ENCODE assay signal across 8 cellular contexts in genomic region chr9:131276891-131277672, GRCh38. TPM values are rescaled to one million over a fixed set of nuclear protein-coding genes. Genes with fewer than 3 reads are reported as not detected.
DNase-seq lines count a peak whose midpoint lies in the region; ATAC-seq and TF ChIP-seq lines count a peak whose summit lies in the region.

No MANE protein-coding gene starts in this region.

- no peak for DNase-seq in BE2C
- DNase-seq in HFF-Myc (ENCODE audit: extremely low read depth, low read depth), result no peak
- DNase-seq in activated CD8-positive, alpha-beta memory T cell treated with anti-CD3 and anti-CD28 coated beads for 24 hours, result peak; percentile 79
- DNase-seq in Right ventricle myocardium superior, result no peak
- DNase-seq in spleen, result peak; percentile 91
- no peak for DNase-seq in NCI-H1436 (lab: John Stamatoyannopoulos, UW)
- no peak for DNase-seq in hypothalamus (lab: John Stamatoyannopoulos, UW)

- H3K9me3 ChIP-seq in BE2C, result no peaks in the 10 kb centered on the region
- H3K9me3 ChIP-seq in spleen, result no peaks in the 10 kb centered on the region

- WGBS in spleen, 5 donors, result 0 to 3% (median 0%) methylated on average over 2 to 107 of the region's 107 CpGs

- H3K4me1 ChIP-seq in BE2C (peaks cover 3% of the 10 kb centered on the region; the same call in 1 of the 2 replicates), spleen (peaks cover 12 to 81% (median 48%) of the 10 kb centered on the region in 6 donors)

- H3K27me3 ChIP-seq in BE2C, result peaks cover 19% of the 10 kb centered on the region
- H3K27me3 ChIP-seq in spleen (replicated peaks in 1 of 7), result peaks cover 0 to 25% (median 11%) of the 10 kb centered on the region in 7 donors

- H3K4me3 ChIP-seq in BE2C (ENCODE audit: low read depth, low read length) (peak overlapping the region; percentile 47), HFF-Myc (replicated peaks; ENCODE audit: low read depth, low read length) (peak overlapping the region; percentile 32), spleen (peak overlapping the region; percentile 78 to 96 (median 88))

- ATAC-seq in Right ventricle myocardium superior (ENCODE audit: poor library complexity) (peak; percentile 11), HG03520 (IDR thresholded peaks at IDR 0.05; ENCODE audit: unreplicated experiment) (no peak)

- H3K27ac ChIP-seq in spleen, result peak overlapping the region; percentile 74 to 97 (median 90)

- intact Hi-C loops in Right ventricle myocardium superior (cut with DNase I), result loop anchor here (5.0 kb wide), 2 partner anchors 40 to 100 kb away; no protein-coding TSS in a partner anchor
- intact Hi-C loops in spleen (cut with DNase I; ENCODE audit: low total_unique reads), result no loop called here

- H3K36me3 ChIP-seq in BE2C (no peaks in the 10 kb centered on the region), spleen (no peaks in the 10 kb centered on the region)

- TF ChIP-seq CTCF in BE2C (IDR thresholded peaks at IDR 0.05; ENCODE audit: low read depth, low read length), result no peak
- TF ChIP-seq CTCF in HFF-Myc (IDR thresholded peaks at IDR 0.05; ENCODE audit: low read depth, low read length, missing control alignments), result no peak
- TF ChIP-seq CTCF in spleen (IDR thresholded peaks at IDR 0.05 in 8 of 11, conservative IDR thresholded peaks at IDR 0.05 in 3 of 11), result peak in 2 of 11 experiments; percentile 16 to 25

- TF ChIP-seq POLR2A in spleen (IDR thresholded peaks at IDR 0.05), result no peak

RNA-seq across cellular contexts. Expression of gene FAM78A, which starts 0.8 kb away (rescaled TPM):
- polyA plus RNA-seq in BE2C (2012; ENCODE audit: insufficient read depth, insufficient read length, low read depth), result 1.3 TPM
- total RNA-seq in Right ventricle myocardium superior, result 55.7 TPM
- total RNA-seq in spleen, result 10 to 100 TPM; 23.3 to 40.3 (median 32.3) TPM
- 10 to 100 TPM; 17.0 to 26.1 (median 17.4) TPM for polyA plus RNA-seq in spleen

RNA-seq across cellular contexts. Expression of gene PLPP7, which starts 12.4 kb away (rescaled TPM):
- polyA plus RNA-seq in BE2C (2012; ENCODE audit: insufficient read depth, insufficient read length, low read depth), result 22.6 TPM
- total RNA-seq in Right ventricle myocardium superior (115 TPM), spleen (1 to 10 TPM; 2.3 to 3.8 (median 3.1) TPM)
- 1 to 10 TPM; 1.1 to 2.1 (median 1.3) TPM for polyA plus RNA-seq in spleen

Comparison
In these comparisons a context has a peak if more than half of its experiments do, and no peak if none do; other contexts are left out.
1. DNase-seq: peak in activated CD8-positive, alpha-beta memory T cell treated with anti-CD3 and anti-CD28 coated beads for 24 hours (single experiment) and spleen (single experiment); none in BE2C (single experiment), HFF-Myc (single experiment), Right ventricle myocardium superior (single experiment), NCI-H1436 (single experiment) and hypothalamus (0 of 51).
2. H3K4me3 ChIP-seq: peak in every context shown above with its lines; median percentile 88 in spleen; 47 in BE2C; 32 in HFF-Myc.
3. RNA of gene PLPP7, which starts 12.4 kb away (total RNA-seq): 115 TPM in Right ventricle myocardium superior (single experiment); 2.3 to 3.8 TPM in spleen; every median in the first group is over 10 times any median in the second.